13 cellular contexts compared by ENCODE assay signal in genomic region chr14:94536836-94537235, GRCh38. TPM values are rescaled to one million over a fixed set of nuclear protein-coding genes. Genes with fewer than 3 reads are reported as not detected.
DNase-seq lines count a peak whose midpoint lies in the region; ATAC-seq and TF ChIP-seq lines count a peak whose summit lies in the region.
"Had no signal": no experiment of that assay in that cellular context is flagged by ENCODE, and none has a peak within 500 bp of the region (broad histone marks: within the 10 kb centered on the region; RNA-seq: fewer than 3 reads in every experiment).

No MANE protein-coding gene starts in this region.

- no TSS peak for BruUV-seq in MCF 10A (replicated peaks; lab: Mats Ljungman, UMichigan)

- TF ChIP-seq EP300 in stomach (IDR thresholded peaks at IDR 0.05) = no peak

- TF ChIP-seq POLR2A in breast epithelium (IDR thresholded peaks at IDR 0.05) (no peak), stomach (IDR thresholded peaks at IDR 0.05) (no peak)

- H3K9me2 ChIP-seq in OCI-LY1 (ENCODE audit: low read depth, low read length) = no peaks in the 10 kb centered on the region

- no peaks in the 10 kb centered on the region for H3K27me3 Mint-ChIP-seq in MCF 10A (ENCODE audit: insufficient read depth, unreplicated experiment)
- H3K27me3 Mint-ChIP-seq in type B pancreatic cell = peaks cover 22% of the 10 kb centered on the region

- H3K4me1 Mint-ChIP-seq in MCF 10A (ENCODE audit: insufficient read depth, unreplicated experiment) = peaks cover 2% of the 10 kb centered on the region
- H3K4me1 Mint-ChIP-seq in type B pancreatic cell (ENCODE audit: unreplicated experiment) = peaks cover 4% of the 10 kb centered on the region
- H3K4me1 Mint-ChIP-seq: activated CD4-positive, alpha-beta T cell treated with anti-CD3 and anti-CD28 coated beads, Interleukin-2, amount 10 ng/mL, durations not matched to agents 7 days and 5 days; activated naive CD8-positive, alpha-beta T cell treated with anti-CD3 and anti-CD28 coated beads for 36 hours had no signal

- peak; percentile 58 for DNase-seq in MCF 10A (ENCODE audit: unreplicated experiment)
- DNase-seq in breast epithelium (ENCODE audit: low spot score in 2 of 2) = no peak
- peak; percentile 4 for DNase-seq in epithelial cell of esophagus (ENCODE audit: low read depth)
- no peak for DNase-seq in type B pancreatic cell (ENCODE audit: extremely low spot score, unreplicated experiment)
- no peak for DNase-seq in occipital lobe (lab: John Stamatoyannopoulos, UW)
- no peak for DNase-seq in stomach
- DNase-seq: activated CD4-positive, alpha-beta T cell treated with anti-CD3 and anti-CD28 coated beads, Interleukin-2, amount 10 ng/mL, durations not matched to agents 7 days and 5 days; activated naive CD8-positive, alpha-beta T cell treated with anti-CD3 and anti-CD28 coated beads for 36 hours; NCI-H2081 treated with DMSO at 0.1 percent for 48 hours; SHP77 treated with DMSO at 0.1 percent for 48 hours had no signal

- H3K4me3 ChIP-seq in breast epithelium (no peak overlapping the region), OCI-LY1 (ENCODE audit: low read depth, low read length, poor library complexity, severe bottlenecking) (no peak overlapping the region), epithelial cell of esophagus (ENCODE audit: low read length) (no peak overlapping the region), stomach (no peak overlapping the region)
- H3K4me3 ChIP-seq: skin epidermis had no signal

- TF ChIP-seq CTCF in MCF 10A (IDR thresholded peaks at IDR 0.05; ENCODE audit: unreplicated experiment) = no peak
- no peak for TF ChIP-seq CTCF in breast epithelium (IDR thresholded peaks at IDR 0.05)
- TF ChIP-seq CTCF in OCI-LY1 (IDR thresholded peaks at IDR 0.05; ENCODE audit: low read length) = peak; percentile 23; the same call in 1 of the 2 replicates
- peak; percentile 13 for TF ChIP-seq CTCF in epithelial cell of esophagus (IDR thresholded peaks at IDR 0.05; ENCODE audit: insufficient read depth, low read depth, low read length, missing control alignments)
- TF ChIP-seq CTCF in type B pancreatic cell (conservative IDR thresholded peaks at IDR 0.05) = peak; percentile 15
- TF ChIP-seq CTCF in stomach (IDR thresholded peaks at IDR 0.05) = no peak

- no peaks in the 10 kb centered on the region for H3K36me3 ChIP-seq in breast epithelium
- H3K36me3 ChIP-seq in OCI-LY1 (ENCODE audit: insufficient read depth, low read length) = no peaks in the 10 kb centered on the region
- no peaks in the 10 kb centered on the region for H3K36me3 ChIP-seq in stomach

- ATAC-seq in HG02870 (IDR thresholded peaks at IDR 0.05; ENCODE audit: unreplicated experiment) = no peak

- H3K4me1 ChIP-seq in breast epithelium (no peaks in the 10 kb centered on the region), OCI-LY1 (ENCODE audit: insufficient read depth, low read length, severe bottlenecking) (no peaks in the 10 kb centered on the region), stomach (peaks cover 0 to 4% (median 0%) of the 10 kb centered on the region in 4 donors)

- H4K20me1 ChIP-seq in OCI-LY1 (ENCODE audit: insufficient read depth, low read length) = no peaks in the 10 kb centered on the region

- H2AFZ ChIP-seq in OCI-LY1 (ENCODE audit: low read length) = no peak overlapping the region

- CTCF ChIA-PET in MCF 10A (lab: Yijun Ruan, JAX) = interaction anchor here (0.7 to 5.2 kb wide), 2 partner anchors 13 to 1004 kb away, joined by 5 to 37 read pairs; no protein-coding TSS in a partner anchor

- no peak overlapping the region for H3K9ac ChIP-seq in OCI-LY1 (ENCODE audit: low read length)

- H3K9me3 ChIP-seq in breast epithelium (no peaks in the 10 kb centered on the region), OCI-LY1 (ENCODE audit: low read length) (no peaks in the 10 kb centered on the region), stomach (no peaks in the 10 kb centered on the region)

- no peak overlapping the region for H3K4me3 Mint-ChIP-seq in MCF 10A (ENCODE audit: unreplicated experiment)
- H3K4me3 Mint-ChIP-seq in type B pancreatic cell = no peak overlapping the region
- H3K4me3 Mint-ChIP-seq: activated CD4-positive, alpha-beta T cell treated with anti-CD3 and anti-CD28 coated beads, Interleukin-2, amount 10 ng/mL, durations not matched to agents 7 days and 5 days; activated naive CD8-positive, alpha-beta T cell treated with anti-CD3 and anti-CD28 coated beads for 36 hours had no signal

- H3K36me3 Mint-ChIP-seq in MCF 10A (ENCODE audit: insufficient read depth, unreplicated experiment) = no peaks in the 10 kb centered on the region
- no peaks in the 10 kb centered on the region for H3K36me3 Mint-ChIP-seq in type B pancreatic cell
- H3K36me3 Mint-ChIP-seq: activated naive CD8-positive, alpha-beta T cell treated with anti-CD3 and anti-CD28 coated beads for 36 hours had no signal

- POLR2A ChIA-PET in MCF 10A (lab: Yijun Ruan, JAX) = no interaction called here

- H3K4me2 ChIP-seq in OCI-LY1 (ENCODE audit: low read length) = no peak overlapping the region

- H3F3A ChIP-seq in OCI-LY1 (ENCODE audit: insufficient read depth, low read length) = no peaks in the 10 kb centered on the region

- H3K27ac Mint-ChIP-seq in MCF 10A (ENCODE audit: low read depth, unreplicated experiment) = no peak overlapping the region
- H3K27ac Mint-ChIP-seq in type B pancreatic cell = no peak overlapping the region
- H3K27ac Mint-ChIP-seq: activated CD4-positive, alpha-beta T cell treated with anti-CD3 and anti-CD28 coated beads, Interleukin-2, amount 10 ng/mL, durations not matched to agents 7 days and 5 days; activated naive CD8-positive, alpha-beta T cell treated with anti-CD3 and anti-CD28 coated beads for 36 hours had no signal

- WGBS in stomach, 5 donors = 53 to 78% (median 60%) methylated on average over 2 of the region's 2 CpGs

- H3K9me3 Mint-ChIP-seq in MCF 10A (ENCODE audit: unreplicated experiment) (no peaks in the 10 kb centered on the region), type B pancreatic cell (no peaks in the 10 kb centered on the region)
- H3K9me3 Mint-ChIP-seq: activated CD4-positive, alpha-beta T cell treated with anti-CD3 and anti-CD28 coated beads, Interleukin-2, amount 10 ng/mL, durations not matched to agents 7 days and 5 days had no signal

- no peaks in the 10 kb centered on the region for H3K79me2 ChIP-seq in OCI-LY1 (ENCODE audit: insufficient read depth, low read length)

- intact Hi-C loops in MCF 10A (cut with micrococcal nuclease) = loop anchor here (5.0 kb wide), 1 partner anchor 105 kb away; no protein-coding TSS in a partner anchor
- intact Hi-C loops in breast epithelium (cut with DNase I; ENCODE audit: low total_unique reads) = no loop called here
- intact Hi-C loops in stomach (cut with DNase I; ENCODE audit: low total_unique reads) = no loop called here

- H3K27ac ChIP-seq in breast epithelium = no peak overlapping the region
- H3K27ac ChIP-seq in OCI-LY1 (ENCODE audit: low read depth, low read length, poor library complexity, severe bottlenecking) = no peak overlapping the region
- H3K27ac ChIP-seq in stomach = no peak overlapping the region
- H3K27ac ChIP-seq: skin epidermis had no signal

- H3K27me3 ChIP-seq in breast epithelium (no peaks in the 10 kb centered on the region), OCI-LY1 (ENCODE audit: insufficient read depth, low read length) (no peaks in the 10 kb centered on the region), stomach (peaks cover 0 to 46% (median 9%) of the 10 kb centered on the region in 3 donors)

RNA-seq across cellular contexts. Expression of gene SERPINA4, which starts 24.4 kb away (rescaled TPM):
- total RNA-seq in MCF 10A (2022) (not detected in 2 replicates), breast epithelium (not detected), type B pancreatic cell (ENCODE audit: low replicate concordance) (1.4 TPM in 2 replicates), occipital lobe (not detected), stomach (10 to 100 TPM in 2 of 5 donors, 1 to 10 TPM in 1, not detected in 2; 4.9 to 27.5 (median 15.8) TPM)
- 10 to 100 TPM in 2 of 3 donors, 1 to 10 TPM in 1; 4.7 to 14.8 (median 13.6) TPM for polyA plus RNA-seq in stomach
- total RNA-seq: activated CD4-positive, alpha-beta T cell treated with anti-CD3 and anti-CD28 coated beads, Interleukin-2, amount 10 ng/mL, durations not matched to agents 7 days and 5 days; activated naive CD8-positive, alpha-beta T cell treated with anti-CD3 and anti-CD28 coated beads for 36 hours had no signal

RNA-seq across cellular contexts. Expression of gene SERPINA12, which starts 27.6 kb away (rescaled TPM):
- total RNA-seq in MCF 10A (2022) = not detected in 2 replicates
- total RNA-seq in breast epithelium = not detected
- not detected in 2 replicates for total RNA-seq in type B pancreatic cell (ENCODE audit: low replicate concordance)
- total RNA-seq in occipital lobe = not detected
- not detected for total RNA-seq in stomach
- under 1 TPM in 1 of 3 donors, not detected in 2; 0.08 TPM for polyA plus RNA-seq in stomach
- total RNA-seq: activated CD4-positive, alpha-beta T cell treated with anti-CD3 and anti-CD28 coated beads, Interleukin-2, amount 10 ng/mL, durations not matched to agents 7 days and 5 days; activated naive CD8-positive, alpha-beta T cell treated with anti-CD3 and anti-CD28 coated beads for 36 hours had no signal

RNA-seq across cellular contexts. Expression of gene SERPINA5, which starts 44.4 kb away (rescaled TPM):
- 0.35 TPM in 1 of 2 replicates, not detected in the other for total RNA-seq in MCF 10A (2022)
- total RNA-seq in breast epithelium = 10 to 100 TPM in 2 of 3 donors, 1 to 10 TPM in 1; 4.3 to 32.9 (median 20.6) TPM
- 4.9 and 7.7 TPM in 2 replicates for total RNA-seq in type B pancreatic cell (ENCODE audit: low replicate concordance)
- total RNA-seq in occipital lobe = 0.16 TPM
- total RNA-seq in stomach = 10 to 100 TPM in 1 of 5 donors, 1 to 10 TPM in 2, not detected in 2; 1.7 to 10.7 (median 3.1) TPM
- 1 to 10 TPM; 2.7 to 5.9 (median 4.6) TPM for polyA plus RNA-seq in stomach
- total RNA-seq: activated CD4-positive, alpha-beta T cell treated with anti-CD3 and anti-CD28 coated beads, Interleukin-2, amount 10 ng/mL, durations not matched to agents 7 days and 5 days; activated naive CD8-positive, alpha-beta T cell treated with anti-CD3 and anti-CD28 coated beads for 36 hours had no signal

Comparison
In these comparisons a context has a peak if more than half of its experiments do, and no peak if none do; other contexts are left out.
1. DNase-seq: peak in MCF 10A (single experiment) and epithelial cell of esophagus (single experiment); none in breast epithelium (0 of 2), type B pancreatic cell (single experiment), occipital lobe (single experiment) and stomach (single experiment).
2. CTCF ChIP-seq: peak in OCI-LY1 (single experiment), epithelial cell of esophagus (single experiment) and type B pancreatic cell (single experiment); none in MCF 10A (single experiment), breast epithelium (0 of 3) and stomach (0 of 7).